4 cellular contexts compared by ENCODE assay signal in the genomic region with DNA sequence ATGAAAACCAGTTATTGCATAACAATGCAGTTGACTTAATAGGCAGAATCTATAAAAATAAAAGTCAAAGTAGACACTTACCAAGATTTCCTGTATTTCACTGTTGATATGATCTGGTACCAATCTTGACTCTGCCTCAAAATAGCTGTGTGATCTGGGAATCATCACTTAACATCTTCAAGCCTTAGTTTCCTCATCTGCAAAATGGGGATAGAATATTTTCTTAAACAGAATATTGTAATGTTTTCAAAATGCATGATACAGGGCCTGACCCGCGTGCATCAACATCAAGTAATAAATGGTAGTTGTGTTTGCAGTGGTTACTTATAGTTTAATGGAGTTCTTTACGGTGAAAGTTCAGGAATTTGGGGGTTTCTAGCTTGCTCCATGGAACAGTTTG. TPM values are rescaled to one million over a fixed set of nuclear protein-coding genes. Genes with fewer than 3 reads are reported as not detected.
"Had no signal": no experiment of that assay in that cellular context is flagged by ENCODE, and none has a peak within 500 bp of the region (broad histone marks: within the 10 kb centered on the region; RNA-seq: fewer than 3 reads in every experiment).

No MANE protein-coding gene starts in this region.

RNA-seq across cellular contexts. Expression of a gene that starts 10.9 kb away (rescaled TPM):
- total RNA-seq: LHCN-M2, MCF 10A, NCI-H460 had no signal

RNA-seq across cellular contexts. Expression of a gene that starts 26.1 kb away (rescaled TPM):
- total RNA-seq: LHCN-M2, M059J, MCF 10A, NCI-H460 had no signal

RNA-seq across cellular contexts. Expression of a gene that starts 51.3 kb away (rescaled TPM):
- total RNA-seq: LHCN-M2, MCF 10A, NCI-H460 had no signal
